1 cellular context compared by ENCODE assay signal in genomic region chr5:179559280-179560252, GRCh38.
TF ChIP-seq lines count a peak whose summit lies in the region.

No MANE protein-coding gene starts in this region.

TF ChIP-seq in HepG2, 621 proteins besides CTCF, POLR2A, EP300 and RAD21 (continued from another document and continues in another):
- TF ChIP-seq HMG20A (CRISPR knock-in tag; IDR thresholded peaks at IDR 0.05; ENCODE audit: borderline replicate concordance) (no peak), ZFP37 (CRISPR knock-in tag; IDR thresholded peaks at IDR 0.05; ENCODE audit: borderline replicate concordance) (no peak), ONECUT2 (CRISPR knock-in tag; IDR thresholded peaks at IDR 0.05) (no peak), ASH2L (IDR thresholded peaks at IDR 0.05; ENCODE audit: insufficient read length, low read depth, low read length) (no peak), NFE2 (CRISPR knock-in tag; IDR thresholded peaks at IDR 0.05) (no peak), ZNF256 (CRISPR knock-in tag; conservative IDR thresholded peaks at IDR 0.05) (no peak), ZFP41 (CRISPR knock-in tag; IDR thresholded peaks at IDR 0.05; ENCODE audit: borderline replicate concordance) (no peak), ZNF572 (CRISPR knock-in tag; IDR thresholded peaks at IDR 0.05) (no peak), SNAPC2 (CRISPR knock-in tag; IDR thresholded peaks at IDR 0.05) (no peak), NFIB (CRISPR knock-in tag; IDR thresholded peaks at IDR 0.05; ENCODE audit: borderline replicate concordance) (no peak), TEAD3 (CRISPR knock-in tag; optimal IDR thresholded peaks at IDR 0.05; ENCODE audit: borderline replicate concordance) (peak; percentile 27), SNRNP70 (IDR thresholded peaks at IDR 0.05; ENCODE audit: low read depth, low read length) (no peak), KLF6 (CRISPR knock-in tag; IDR thresholded peaks at IDR 0.05) (0 out of 2 replicates have a peak, but pooled peaks have one; percentile 49), HDAC1 (CRISPR knock-in tag; IDR thresholded peaks at IDR 0.05) (0 out of 2 replicates have a peak, but pooled peaks have one; percentile 32), ZNF362 (CRISPR knock-in tag; IDR thresholded peaks at IDR 0.05; ENCODE audit: borderline replicate concordance) (no peak), ZFP82 (CRISPR knock-in tag; IDR thresholded peaks at IDR 0.05; ENCODE audit: borderline replicate concordance) (no peak), TARDBP (CRISPR knock-in tag; IDR thresholded peaks at IDR 0.05) (no peak), ZNF138 (CRISPR knock-in tag; IDR thresholded peaks at IDR 0.05; ENCODE audit: low read depth) (no peak), NBN (conservative IDR thresholded peaks at IDR 0.05) (no peak), TBX3 (IDR thresholded peaks at IDR 0.05; ENCODE audit: borderline replicate concordance) (no peak), YY1 (IDR thresholded peaks at IDR 0.05; ENCODE audit: insufficient read depth, insufficient replicate concordance, low read depth, low read length) (peak; percentile 91), ZNF124 (CRISPR knock-in tag; IDR thresholded peaks at IDR 0.05) (0 out of 2 replicates have a peak, but pooled peaks have one; percentile 12), MIER3 (CRISPR knock-in tag; IDR thresholded peaks at IDR 0.05; ENCODE audit: borderline replicate concordance) (no peak), ATRX (CRISPR knock-in tag; IDR thresholded peaks at IDR 0.05; ENCODE audit: borderline replicate concordance) (no peak), CBX1 (IDR thresholded peaks at IDR 0.05; ENCODE audit: low read depth) (no peak), ZNF484 (CRISPR knock-in tag; IDR thresholded peaks at IDR 0.05; ENCODE audit: borderline replicate concordance, low read depth) (no peak), TCF7 (IDR thresholded peaks at IDR 0.05; ENCODE audit: low read depth) (no peak), NR2F6 (IDR thresholded peaks at IDR 0.05) (no peak), NR2F6 (CRISPR knock-in tag; IDR thresholded peaks at IDR 0.05) (no peak), MLXIP (CRISPR knock-in tag; IDR thresholded peaks at IDR 0.05; ENCODE audit: borderline replicate concordance) (no peak), SIX4 (CRISPR knock-in tag; IDR thresholded peaks at IDR 0.05) (no peak), PAWR (CRISPR knock-in tag; IDR thresholded peaks at IDR 0.05; ENCODE audit: borderline replicate concordance) (no peak), CCAR2 (optimal IDR thresholded peaks at IDR 0.05; ENCODE audit: low read depth, low read length) (no peak), HIVEP1 (CRISPR knock-in tag; IDR thresholded peaks at IDR 0.05) (no peak), RELA (CRISPR knock-in tag; IDR thresholded peaks at IDR 0.05) (no peak), KLF15 (CRISPR knock-in tag; IDR thresholded peaks at IDR 0.05; ENCODE audit: borderline replicate concordance) (no peak), ZEB1 (IDR thresholded peaks at IDR 0.05; ENCODE audit: insufficient replicate concordance, low read depth) (no peak), ZSCAN22 (CRISPR knock-in tag; IDR thresholded peaks at IDR 0.05) (no peak), RFX3 (CRISPR knock-in tag; IDR thresholded peaks at IDR 0.05) (peak; percentile 85), TBX2 (CRISPR knock-in tag; IDR thresholded peaks at IDR 0.05; ENCODE audit: borderline replicate concordance) (peak; percentile 49; the same call in 1 of the 2 replicates), NFIC (IDR thresholded peaks at IDR 0.05; ENCODE audit: low read length) (0 out of 2 replicates have a peak, but pooled peaks have one; percentile 31), SOX6 (IDR thresholded peaks at IDR 0.05) (no peak), SOX6 (CRISPR knock-in tag; IDR thresholded peaks at IDR 0.05) (peak; percentile 55; the same call in 1 of the 2 replicates), SP1 (IDR thresholded peaks at IDR 0.05) (no peak), SP1 (CRISPR knock-in tag; IDR thresholded peaks at IDR 0.05) (peak; percentile 60), SOX13 (IDR thresholded peaks at IDR 0.05) (no peak), SOX13 (CRISPR knock-in tag; conservative IDR thresholded peaks at IDR 0.05 in 1 of 2, IDR thresholded peaks at IDR 0.05 in 1 of 2) (no peak), RARA (CRISPR knock-in tag; IDR thresholded peaks at IDR 0.05) (no peak), MEF2D (CRISPR knock-in tag; IDR thresholded peaks at IDR 0.05) (peak; percentile 64; the same call in 1 of the 2 replicates), HOMEZ (CRISPR knock-in tag; IDR thresholded peaks at IDR 0.05; ENCODE audit: low read depth) (no peak), SIX1 (CRISPR knock-in tag; IDR thresholded peaks at IDR 0.05; ENCODE audit: borderline replicate concordance) (no peak), ZBTB7A (CRISPR knock-in tag; IDR thresholded peaks at IDR 0.05) (no peak), GATA4 (IDR thresholded peaks at IDR 0.05; ENCODE audit: borderline replicate concordance, low read depth) (no peak)
- TF ChIP-seq, protein P1, sequence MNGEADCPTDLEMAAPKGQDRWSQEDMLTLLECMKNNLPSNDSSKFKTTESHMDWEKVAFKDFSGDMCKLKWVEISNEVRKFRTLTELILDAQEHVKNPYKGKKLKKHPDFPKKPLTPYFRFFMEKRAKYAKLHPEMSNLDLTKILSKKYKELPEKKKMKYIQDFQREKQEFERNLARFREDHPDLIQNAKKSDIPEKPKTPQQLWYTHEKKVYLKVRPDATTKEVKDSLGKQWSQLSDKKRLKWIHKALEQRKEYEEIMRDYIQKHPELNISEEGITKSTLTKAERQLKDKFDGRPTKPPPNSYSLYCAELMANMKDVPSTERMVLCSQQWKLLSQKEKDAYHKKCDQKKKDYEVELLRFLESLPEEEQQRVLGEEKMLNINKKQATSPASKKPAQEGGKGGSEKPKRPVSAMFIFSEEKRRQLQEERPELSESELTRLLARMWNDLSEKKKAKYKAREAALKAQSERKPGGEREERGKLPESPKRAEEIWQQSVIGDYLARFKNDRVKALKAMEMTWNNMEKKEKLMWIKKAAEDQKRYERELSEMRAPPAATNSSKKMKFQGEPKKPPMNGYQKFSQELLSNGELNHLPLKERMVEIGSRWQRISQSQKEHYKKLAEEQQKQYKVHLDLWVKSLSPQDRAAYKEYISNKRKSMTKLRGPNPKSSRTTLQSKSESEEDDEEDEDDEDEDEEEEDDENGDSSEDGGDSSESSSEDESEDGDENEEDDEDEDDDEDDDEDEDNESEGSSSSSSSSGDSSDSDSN (CRISPR knock-in tag; IDR thresholded peaks at IDR 0.05) = no peak
- TF ChIP-seq, protein P2, sequence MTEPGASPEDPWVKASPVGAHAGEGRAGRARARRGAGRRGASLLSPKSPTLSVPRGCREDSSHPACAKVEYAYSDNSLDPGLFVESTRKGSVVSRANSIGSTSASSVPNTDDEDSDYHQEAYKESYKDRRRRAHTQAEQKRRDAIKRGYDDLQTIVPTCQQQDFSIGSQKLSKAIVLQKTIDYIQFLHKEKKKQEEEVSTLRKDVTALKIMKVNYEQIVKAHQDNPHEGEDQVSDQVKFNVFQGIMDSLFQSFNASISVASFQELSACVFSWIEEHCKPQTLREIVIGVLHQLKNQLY (CRISPR knock-in tag; IDR thresholded peaks at IDR 0.05) = no peak
- TF ChIP-seq, protein P3, sequence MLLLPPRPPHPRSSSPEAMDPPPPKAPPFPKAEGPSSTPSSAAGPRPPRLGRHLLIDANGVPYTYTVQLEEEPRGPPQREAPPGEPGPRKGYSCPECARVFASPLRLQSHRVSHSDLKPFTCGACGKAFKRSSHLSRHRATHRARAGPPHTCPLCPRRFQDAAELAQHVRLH (CRISPR knock-in tag; IDR thresholded peaks at IDR 0.05; ENCODE audit: borderline replicate concordance, low read depth) = no peak
- TF ChIP-seq, protein P4, sequence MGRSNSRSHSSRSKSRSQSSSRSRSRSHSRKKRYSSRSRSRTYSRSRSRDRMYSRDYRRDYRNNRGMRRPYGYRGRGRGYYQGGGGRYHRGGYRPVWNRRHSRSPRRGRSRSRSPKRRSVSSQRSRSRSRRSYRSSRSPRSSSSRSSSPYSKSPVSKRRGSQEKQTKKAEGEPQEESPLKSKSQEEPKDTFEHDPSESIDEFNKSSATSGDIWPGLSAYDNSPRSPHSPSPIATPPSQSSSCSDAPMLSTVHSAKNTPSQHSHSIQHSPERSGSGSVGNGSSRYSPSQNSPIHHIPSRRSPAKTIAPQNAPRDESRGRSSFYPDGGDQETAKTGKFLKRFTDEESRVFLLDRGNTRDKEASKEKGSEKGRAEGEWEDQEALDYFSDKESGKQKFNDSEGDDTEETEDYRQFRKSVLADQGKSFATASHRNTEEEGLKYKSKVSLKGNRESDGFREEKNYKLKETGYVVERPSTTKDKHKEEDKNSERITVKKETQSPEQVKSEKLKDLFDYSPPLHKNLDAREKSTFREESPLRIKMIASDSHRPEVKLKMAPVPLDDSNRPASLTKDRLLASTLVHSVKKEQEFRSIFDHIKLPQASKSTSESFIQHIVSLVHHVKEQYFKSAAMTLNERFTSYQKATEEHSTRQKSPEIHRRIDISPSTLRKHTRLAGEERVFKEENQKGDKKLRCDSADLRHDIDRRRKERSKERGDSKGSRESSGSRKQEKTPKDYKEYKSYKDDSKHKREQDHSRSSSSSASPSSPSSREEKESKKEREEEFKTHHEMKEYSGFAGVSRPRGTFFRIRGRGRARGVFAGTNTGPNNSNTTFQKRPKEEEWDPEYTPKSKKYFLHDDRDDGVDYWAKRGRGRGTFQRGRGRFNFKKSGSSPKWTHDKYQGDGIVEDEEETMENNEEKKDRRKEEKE (IDR thresholded peaks at IDR 0.05) = no peak
- TF ChIP-seq, protein P5, sequence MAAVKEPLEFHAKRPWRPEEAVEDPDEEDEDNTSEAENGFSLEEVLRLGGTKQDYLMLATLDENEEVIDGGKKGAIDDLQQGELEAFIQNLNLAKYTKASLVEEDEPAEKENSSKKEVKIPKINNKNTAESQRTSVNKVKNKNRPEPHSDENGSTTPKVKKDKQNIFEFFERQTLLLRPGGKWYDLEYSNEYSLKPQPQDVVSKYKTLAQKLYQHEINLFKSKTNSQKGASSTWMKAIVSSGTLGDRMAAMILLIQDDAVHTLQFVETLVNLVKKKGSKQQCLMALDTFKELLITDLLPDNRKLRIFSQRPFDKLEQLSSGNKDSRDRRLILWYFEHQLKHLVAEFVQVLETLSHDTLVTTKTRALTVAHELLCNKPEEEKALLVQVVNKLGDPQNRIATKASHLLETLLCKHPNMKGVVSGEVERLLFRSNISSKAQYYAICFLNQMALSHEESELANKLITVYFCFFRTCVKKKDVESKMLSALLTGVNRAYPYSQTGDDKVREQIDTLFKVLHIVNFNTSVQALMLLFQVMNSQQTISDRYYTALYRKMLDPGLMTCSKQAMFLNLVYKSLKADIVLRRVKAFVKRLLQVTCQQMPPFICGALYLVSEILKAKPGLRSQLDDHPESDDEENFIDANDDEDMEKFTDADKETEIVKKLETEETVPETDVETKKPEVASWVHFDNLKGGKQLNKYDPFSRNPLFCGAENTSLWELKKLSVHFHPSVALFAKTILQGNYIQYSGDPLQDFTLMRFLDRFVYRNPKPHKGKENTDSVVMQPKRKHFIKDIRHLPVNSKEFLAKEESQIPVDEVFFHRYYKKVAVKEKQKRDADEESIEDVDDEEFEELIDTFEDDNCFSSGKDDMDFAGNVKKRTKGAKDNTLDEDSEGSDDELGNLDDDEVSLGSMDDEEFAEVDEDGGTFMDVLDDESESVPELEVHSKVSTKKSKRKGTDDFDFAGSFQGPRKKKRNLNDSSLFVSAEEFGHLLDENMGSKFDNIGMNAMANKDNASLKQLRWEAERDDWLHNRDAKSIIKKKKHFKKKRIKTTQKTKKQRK (IDR thresholded peaks at IDR 0.05; ENCODE audit: low read length) = no peak
